16 cellular contexts compared by ENCODE assay signal in genomic region chr5:134708301-134708700, GRCh38.
DNase-seq lines count a peak whose midpoint lies in the region; ATAC-seq and TF ChIP-seq lines count a peak whose summit lies in the region.
"Had no signal": no experiment of that assay in that cellular context is flagged by ENCODE, and none has a peak within 500 bp of the region (broad histone marks: within the 10 kb centered on the region; RNA-seq: fewer than 3 reads in every experiment).

No MANE protein-coding gene starts in this region.

- H3K9ac ChIP-seq in adipocyte (ENCODE audit: low read length): no peak overlapping the region

- DNase-seq in AG09319 (ENCODE audit: extremely low read depth, low read depth) (peak; percentile 34), adipocyte (ENCODE audit: low read depth) (peak; percentile 77), fibroblast of gingiva (ENCODE audit: low read depth) (peak; percentile 85), iris pigment epithelial cell (ENCODE audit: low read depth) (peak; percentile 69), SHP77 treated with DMSO at 0.1 percent for 48 hours (lab: John Stamatoyannopoulos, UW) (no peak), NCI-H774 (lab: John Stamatoyannopoulos, UW) (no peak)
- no peak for DNase-seq in stimulated activated naive CD8-positive, alpha-beta T cell treated with anti-CD3 and anti-CD28 coated beads, Interleukin-15, Interleukin-2, amounts not matched to agents 100 U/mL and 50 U/mL, for 24 hours
- DNase-seq: 8988T; C1 segment of cervical spinal cord; Calu3; CD4-positive, alpha-beta T cell; DMS79; H7 had no signal

- no peaks in the 10 kb centered on the region for H3K27me3 ChIP-seq in adipocyte (replicated peaks; ENCODE audit: control insufficient read depth, insufficient read depth, low read length)

- peaks cover 79% of the 10 kb centered on the region for H3K36me3 ChIP-seq in adipocyte (ENCODE audit: control insufficient read depth, insufficient read depth, low read length, severe bottlenecking)

- no peaks in the 10 kb centered on the region for H3K9me3 ChIP-seq in adipocyte (ENCODE audit: control insufficient read depth, low read length)

- no peak for ATAC-seq in stimulated activated naive CD8-positive, alpha-beta T cell treated with anti-CD3 and anti-CD28 coated beads, Interleukin-15, Interleukin-2, amounts not matched to agents 100 U/mL and 50 U/mL, for 24 hours
- no peak for ATAC-seq in HG03521 (IDR thresholded peaks at IDR 0.05; ENCODE audit: unreplicated experiment)
- ATAC-seq: GM12878, GM23338 had no signal

- H3K4me3 ChIP-seq in adipocyte (ENCODE audit: low read length): no peak overlapping the region
- H3K4me3 ChIP-seq: GM12878, GM23338 had no signal

- no peak for TF ChIP-seq CTCF in AG09319 (IDR thresholded peaks at IDR 0.05; ENCODE audit: low read depth, low read length)

- H3K4me1 ChIP-seq in adipocyte (ENCODE audit: control insufficient read depth, insufficient read depth, low read length): peaks cover 7% of the 10 kb centered on the region

Comparison
In these comparisons a context has a peak if more than half of its experiments do, and no peak if none do; other contexts are left out.
1. DNase-seq: peak in AG09319 (single experiment), adipocyte (single experiment), fibroblast of gingiva (single experiment) and iris pigment epithelial cell (single experiment); none in SHP77 treated with DMSO at 0.1 percent for 48 hours (single experiment), stimulated activated naive CD8-positive, alpha-beta T cell treated with anti-CD3 and anti-CD28 coated beads, Interleukin-15, Interleukin-2, amounts not matched to agents 100 U/mL and 50 U/mL, for 24 hours (single experiment) and NCI-H774 (single experiment).